In genomic region chr4:121408567-121408966, GRCh38 we compare ENCODE assay signal across 6 cellular contexts. TPM values are rescaled to one million over a fixed set of nuclear protein-coding genes. Genes with fewer than 3 reads are reported as not detected.
"Had no signal": no experiment of that assay in that cellular context is flagged by ENCODE, and none has a peak within 500 bp of the region (broad histone marks: within the 10 kb centered on the region; RNA-seq: fewer than 3 reads in every experiment).

No MANE protein-coding gene starts in this region.

RNA-seq across cellular contexts. Expression of gene QRFPR, which starts 27.7 kb away (rescaled TPM):
- total RNA-seq: stomach, suprapubic skin, thoracic aorta, tibial nerve, upper lobe of left lung, vagina had no signal
